ENCODE assay signal across 1 cellular context in the genomic region with DNA sequence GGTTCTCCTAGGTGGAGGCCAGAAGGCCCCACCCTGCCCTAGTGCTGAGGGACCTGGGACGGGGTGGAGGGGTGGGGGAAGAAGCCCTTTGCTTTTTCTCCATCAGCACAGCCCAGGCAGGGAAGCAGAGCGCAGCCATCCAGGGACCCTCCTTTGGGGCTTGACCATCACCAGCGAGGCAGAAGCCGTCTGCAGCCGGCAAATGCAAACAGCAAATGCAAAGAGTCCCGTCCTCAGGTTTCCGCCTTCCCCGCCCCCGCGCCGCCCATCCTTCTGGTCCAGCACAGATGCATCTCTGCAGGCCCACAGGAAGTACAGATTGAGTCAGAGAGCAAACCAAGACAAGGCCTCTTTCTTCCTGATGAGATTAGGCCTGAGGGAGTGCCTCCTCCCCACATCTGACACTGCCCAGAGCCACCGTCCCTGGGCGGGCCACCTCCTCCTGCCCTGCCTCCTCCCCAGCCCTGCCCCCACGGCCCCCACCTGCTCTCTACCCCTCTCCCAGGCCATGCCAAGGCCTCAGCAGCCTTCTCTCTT.
TF ChIP-seq lines count a peak whose summit lies in the region.

No MANE protein-coding gene starts in this region.

TF ChIP-seq in H1, 55 proteins besides CTCF, POLR2A, EP300 and RAD21:
- peak; percentile 72; the same call in 1 of the 2 replicates for TF ChIP-seq EGR1 (IDR thresholded peaks at IDR 0.05; ENCODE audit: borderline replicate concordance, low read depth, low read length)
- TF ChIP-seq SAP30 (IDR thresholded peaks at IDR 0.05; ENCODE audit: insufficient read depth, insufficient replicate concordance, low read length) = no peak
- TF ChIP-seq SIX5 (IDR thresholded peaks at IDR 0.05; ENCODE audit: low read depth, low read length) = no peak
- TF ChIP-seq, protein P1, sequence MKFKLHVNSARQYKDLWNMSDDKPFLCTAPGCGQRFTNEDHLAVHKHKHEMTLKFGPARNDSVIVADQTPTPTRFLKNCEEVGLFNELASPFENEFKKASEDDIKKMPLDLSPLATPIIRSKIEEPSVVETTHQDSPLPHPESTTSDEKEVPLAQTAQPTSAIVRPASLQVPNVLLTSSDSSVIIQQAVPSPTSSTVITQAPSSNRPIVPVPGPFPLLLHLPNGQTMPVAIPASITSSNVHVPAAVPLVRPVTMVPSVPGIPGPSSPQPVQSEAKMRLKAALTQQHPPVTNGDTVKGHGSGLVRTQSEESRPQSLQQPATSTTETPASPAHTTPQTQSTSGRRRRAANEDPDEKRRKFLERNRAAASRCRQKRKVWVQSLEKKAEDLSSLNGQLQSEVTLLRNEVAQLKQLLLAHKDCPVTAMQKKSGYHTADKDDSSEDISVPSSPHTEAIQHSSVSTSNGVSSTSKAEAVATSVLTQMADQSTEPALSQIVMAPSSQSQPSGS (IDR thresholded peaks at IDR 0.05; ENCODE audit: low read length) = no peak
